ENCODE assay signal across 9 cellular contexts in the genomic region with DNA sequence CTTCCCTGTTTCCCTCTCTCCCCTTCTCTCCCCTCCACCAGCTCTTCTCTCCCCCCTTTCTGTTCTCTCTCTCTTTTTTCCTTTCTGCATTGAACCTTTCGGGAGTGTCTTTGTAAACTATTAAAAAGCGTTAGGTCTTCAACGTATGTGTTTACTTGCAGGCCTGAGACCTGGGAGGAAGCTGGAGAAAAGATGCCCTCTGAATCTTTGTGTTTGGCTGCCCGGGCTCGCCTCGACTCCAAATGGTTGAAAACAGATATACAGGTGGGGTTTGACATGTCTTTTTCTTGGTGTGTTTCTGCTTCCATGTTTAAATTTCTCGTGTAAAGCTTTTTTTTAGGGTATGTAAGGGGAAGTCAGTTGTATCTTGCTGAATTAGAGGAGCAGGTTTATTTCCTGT. TPM values are rescaled to one million over a fixed set of nuclear protein-coding genes. Genes with fewer than 3 reads are reported as not detected.
DNase-seq lines count a peak whose midpoint lies in the region; ATAC-seq and TF ChIP-seq lines count a peak whose summit lies in the region.
"Not testable (repeated sequence)": the region's sequence is repeated elsewhere in the genome, so short reads cannot be mapped to it uniquely, and the experiment has no call there.
"Had no signal": no experiment of that assay in that cellular context is flagged by ENCODE, and none has a peak within 500 bp of the region (broad histone marks: within the 10 kb centered on the region; RNA-seq: fewer than 3 reads in every experiment).

No MANE protein-coding gene starts in this region.

- in situ Hi-C loops in ACHN (cut with HindIII; ENCODE audit: low pct_ligation_motif_present, low pct_unique_long_range_greater_than_20kb, low sequenced_read_pairs); HAP-1 (cut with MboI; ENCODE audit: low sequenced_read_pairs): not testable (repeated sequence)

- H3K9me3 Mint-ChIP-seq in activated T-helper 1 cell treated with anti-CD3 and anti-CD28 coated beads, Interleukin-12 subunit alpha, Interleukin-12 subunit beta, Interleukin-2, Interleukin-4 antibody, amounts not matched to agents 30 ng/mL and 10 ng/mL and 1 ng/mL, durations not matched to agents 14 hours and 24 hours and 36 hours; dendritic cell treated with granulocyte-macrophage colony-stimulating factor and Interleukin-4, amounts not matched to agents 40 ng/mL and 50 ng/mL, for 4 days; naive thymus-derived CD4-positive, alpha-beta T cell: not testable (repeated sequence)

- POLR2A ChIA-PET in naive thymus-derived CD4-positive, alpha-beta T cell (lab: Charles Lee), result not testable (repeated sequence)

- not testable (repeated sequence) for H3K9me3 ChIP-seq in HAP-1; Peyer's patch; right cardiac atrium (ENCODE audit: control insufficient read depth, low read length); naive thymus-derived CD4-positive, alpha-beta T cell (ENCODE audit: control insufficient read depth in 2 of 3, low read length in 3 of 3)

- CTCF ChIA-PET in naive thymus-derived CD4-positive, alpha-beta T cell (lab: Charles Lee), result not testable (repeated sequence)

- not testable (repeated sequence) for TF ChIP-seq CTCF in Peyer's patch (IDR thresholded peaks at IDR 0.05)

- H3K4me3 ChIP-seq in HAP-1 (peak overlapping the region; percentile 41), Peyer's patch (peak overlapping the region; percentile 38 to 56 (median 48)), right cardiac atrium (ENCODE audit: low read length) (peak overlapping the region; percentile 90), skin epidermis (peak overlapping the region; percentile 15 to 49 (median 33))
- H3K4me3 ChIP-seq in naive thymus-derived CD4-positive, alpha-beta T cell (ENCODE audit: low read length), result peak overlapping the region; percentile 52

- H3K27ac ChIP-seq in Peyer's patch (peak overlapping the region in 3 of 4 donors; percentile 24 to 81 (median 62)), right cardiac atrium (ENCODE audit: low read length) (peak overlapping the region; percentile 36), skin epidermis (peak overlapping the region in 8 of 21 experiments; percentile 1 to 61 (median 36))
- H3K27ac ChIP-seq in naive thymus-derived CD4-positive, alpha-beta T cell (ENCODE audit: low read depth, low read length), result peak overlapping the region; percentile 11

- H3K27me3 ChIP-seq in HAP-1 (ENCODE audit: low read depth); Peyer's patch; right cardiac atrium (ENCODE audit: control insufficient read depth, insufficient read depth); naive thymus-derived CD4-positive, alpha-beta T cell (ENCODE audit: control insufficient read depth in 2 of 2, insufficient read depth in 2 of 2, low read length in 2 of 2): not testable (repeated sequence)

- TF ChIP-seq POLR2A in Peyer's patch (IDR thresholded peaks at IDR 0.05), result not testable (repeated sequence)

- H3K4me3 Mint-ChIP-seq in activated T-helper 1 cell treated with anti-CD3 and anti-CD28 coated beads, Interleukin-12 subunit alpha, Interleukin-12 subunit beta, Interleukin-2, Interleukin-4 antibody, amounts not matched to agents 30 ng/mL and 10 ng/mL and 1 ng/mL, durations not matched to agents 14 hours and 24 hours and 36 hours, result peak overlapping the region; percentile 88
- peak overlapping the region; percentile 88 for H3K4me3 Mint-ChIP-seq in dendritic cell treated with granulocyte-macrophage colony-stimulating factor and Interleukin-4, amounts not matched to agents 40 ng/mL and 50 ng/mL, for 4 days
- peak overlapping the region; percentile 85 to 96 (median 92) for H3K4me3 Mint-ChIP-seq in naive thymus-derived CD4-positive, alpha-beta T cell

- ATAC-seq in right cardiac atrium; naive thymus-derived CD4-positive, alpha-beta T cell: not testable (repeated sequence)

- peak overlapping the region; percentile 85 for H3K27ac Mint-ChIP-seq in activated T-helper 1 cell treated with anti-CD3 and anti-CD28 coated beads, Interleukin-12 subunit alpha, Interleukin-12 subunit beta, Interleukin-2, Interleukin-4 antibody, amounts not matched to agents 30 ng/mL and 10 ng/mL and 1 ng/mL, durations not matched to agents 14 hours and 24 hours and 36 hours
- peak overlapping the region; percentile 80 for H3K27ac Mint-ChIP-seq in dendritic cell treated with granulocyte-macrophage colony-stimulating factor and Interleukin-4, amounts not matched to agents 40 ng/mL and 50 ng/mL, for 4 days
- peak overlapping the region; percentile 12 to 94 (median 80) for H3K27ac Mint-ChIP-seq in naive thymus-derived CD4-positive, alpha-beta T cell

- not testable (repeated sequence) for H3K4me1 ChIP-seq in HAP-1; right cardiac atrium (ENCODE audit: control insufficient read depth, insufficient read depth, low read length); naive thymus-derived CD4-positive, alpha-beta T cell (ENCODE audit: control insufficient read depth in 2 of 2, insufficient read depth in 2 of 2, low read length in 2 of 2)
- H3K4me1 ChIP-seq in Peyer's patch, result peaks cover 0 to 17% (median 0%) of the 10 kb centered on the region in 4 donors

- H3K27me3 Mint-ChIP-seq in activated T-helper 1 cell treated with anti-CD3 and anti-CD28 coated beads, Interleukin-12 subunit alpha, Interleukin-12 subunit beta, Interleukin-2, Interleukin-4 antibody, amounts not matched to agents 30 ng/mL and 10 ng/mL and 1 ng/mL, durations not matched to agents 14 hours and 24 hours and 36 hours (ENCODE audit: insufficient read depth); dendritic cell treated with granulocyte-macrophage colony-stimulating factor and Interleukin-4, amounts not matched to agents 40 ng/mL and 50 ng/mL, for 4 days; naive thymus-derived CD4-positive, alpha-beta T cell: not testable (repeated sequence)

- DNase-seq in ACHN, result peak; percentile 9
- DNase-seq in HAP-1 (ENCODE audit: low spot score in 2 of 2); Peyer's patch; activated T-helper 1 cell treated with anti-CD3 and anti-CD28 coated beads, Interleukin-12 subunit alpha, Interleukin-12 subunit beta, Interleukin-2, Interleukin-4 antibody, amounts not matched to agents 30 ng/mL and 10 ng/mL and 1 ng/mL, durations not matched to agents 14 hours and 24 hours and 36 hours (ENCODE audit: low spot score); right cardiac atrium: not testable (repeated sequence)
- peak in 4 of 9 donors; percentile 7 to 20 (median 12) for DNase-seq in naive thymus-derived CD4-positive, alpha-beta T cell

- H3K4me1 Mint-ChIP-seq in activated T-helper 1 cell treated with anti-CD3 and anti-CD28 coated beads, Interleukin-12 subunit alpha, Interleukin-12 subunit beta, Interleukin-2, Interleukin-4 antibody, amounts not matched to agents 30 ng/mL and 10 ng/mL and 1 ng/mL, durations not matched to agents 14 hours and 24 hours and 36 hours (ENCODE audit: low read depth), result peaks cover 23% of the 10 kb centered on the region
- peaks cover 17% of the 10 kb centered on the region for H3K4me1 Mint-ChIP-seq in dendritic cell treated with granulocyte-macrophage colony-stimulating factor and Interleukin-4, amounts not matched to agents 40 ng/mL and 50 ng/mL, for 4 days (ENCODE audit: low read depth)
- H3K4me1 Mint-ChIP-seq in naive thymus-derived CD4-positive, alpha-beta T cell, result peaks cover 17 to 47% (median 29%) of the 10 kb centered on the region in 7 donors

- not testable (repeated sequence) for H3K36me3 ChIP-seq in HAP-1 (replicated peaks); naive thymus-derived CD4-positive, alpha-beta T cell (ENCODE audit: control insufficient read depth in 2 of 3, insufficient read depth in 3 of 3, low read length in 3 of 3)
- peaks cover 0 to 17% (median 0%) of the 10 kb centered on the region in 3 donors for H3K36me3 ChIP-seq in Peyer's patch

- WGBS in right cardiac atrium, result 5% methylated on average over 7 of the region's 7 CpGs

- peaks cover 12% of the 10 kb centered on the region for H3K36me3 Mint-ChIP-seq in activated T-helper 1 cell treated with anti-CD3 and anti-CD28 coated beads, Interleukin-12 subunit alpha, Interleukin-12 subunit beta, Interleukin-2, Interleukin-4 antibody, amounts not matched to agents 30 ng/mL and 10 ng/mL and 1 ng/mL, durations not matched to agents 14 hours and 24 hours and 36 hours (ENCODE audit: low read depth)
- peaks cover 42% of the 10 kb centered on the region for H3K36me3 Mint-ChIP-seq in dendritic cell treated with granulocyte-macrophage colony-stimulating factor and Interleukin-4, amounts not matched to agents 40 ng/mL and 50 ng/mL, for 4 days (ENCODE audit: low read depth)
- peaks cover 0 to 28% (median 13%) of the 10 kb centered on the region in 5 donors for H3K36me3 Mint-ChIP-seq in naive thymus-derived CD4-positive, alpha-beta T cell

- intact Hi-C loops in activated T-helper 1 cell treated with anti-CD3 and anti-CD28 coated beads, Interleukin-12 subunit alpha, Interleukin-12 subunit beta, Interleukin-2, Interleukin-4 antibody, amounts not matched to agents 30 ng/mL and 10 ng/mL and 1 ng/mL, durations not matched to agents 14 hours and 24 hours and 36 hours (cut with micrococcal nuclease); dendritic cell treated with granulocyte-macrophage colony-stimulating factor and Interleukin-4, amounts not matched to agents 40 ng/mL and 50 ng/mL, for 4 days (cut with micrococcal nuclease); right cardiac atrium (cut with DNase I); naive thymus-derived CD4-positive, alpha-beta T cell (cut with micrococcal nuclease): not testable (repeated sequence)

RNA-seq across cellular contexts. Expression of gene GOLGA6L26, which starts 29.7 kb away (rescaled TPM):
- total RNA-seq in Peyer's patch (not detected), right cardiac atrium (not detected)
- not detected in 2 replicates for total RNA-seq in activated T-helper 1 cell treated with anti-CD3 and anti-CD28 coated beads, Interleukin-12 subunit alpha, Interleukin-12 subunit beta, Interleukin-2, Interleukin-4 antibody, amounts not matched to agents 30 ng/mL and 10 ng/mL and 1 ng/mL, durations not matched to agents 14 hours and 24 hours and 36 hours
- polyA plus RNA-seq in right cardiac atrium, result not detected
- total RNA-seq in naive thymus-derived CD4-positive, alpha-beta T cell, result not detected
- not detected for polyA plus RNA-seq in naive thymus-derived CD4-positive, alpha-beta T cell
- total RNA-seq: pulmonary artery endothelial cell had no signal

RNA-seq across cellular contexts. Expression of gene GOLGA8S, which starts 50.3 kb away (rescaled TPM):
- total RNA-seq in Peyer's patch (under 1 TPM in 1 of 4 donors, not detected in 3; 0.13 TPM), right cardiac atrium (under 1 TPM; 0.53 to 0.86 (median 0.78) TPM)
- total RNA-seq in activated T-helper 1 cell treated with anti-CD3 and anti-CD28 coated beads, Interleukin-12 subunit alpha, Interleukin-12 subunit beta, Interleukin-2, Interleukin-4 antibody, amounts not matched to agents 30 ng/mL and 10 ng/mL and 1 ng/mL, durations not matched to agents 14 hours and 24 hours and 36 hours, result 0.08 and 0.15 TPM in 2 replicates
- polyA plus RNA-seq in right cardiac atrium, result 0.36 TPM
- total RNA-seq in naive thymus-derived CD4-positive, alpha-beta T cell, result under 1 TPM; 0.42 to 0.84 (median 0.57) TPM
- not detected for polyA plus RNA-seq in naive thymus-derived CD4-positive, alpha-beta T cell

Comparison
In these comparisons a context has a peak if more than half of its experiments do, and no peak if none do; other contexts are left out.
1. H3K4me3 ChIP-seq: peak in every context shown above with its lines; median percentile 90 in right cardiac atrium; 52 in naive thymus-derived CD4-positive, alpha-beta T cell; 48 in Peyer's patch; 41 in HAP-1; 33 in skin epidermis.